In genomic region chr12:74539765-74540526, GRCh38 we compare ENCODE assay signal across 8 cellular contexts.
A peak's percentile ranks its signal among the peaks of the same experiment; 100 is the strongest.
DNase-seq lines count a peak whose midpoint lies in the region; ATAC-seq and TF ChIP-seq lines count a peak whose summit lies in the region.

No MANE protein-coding gene starts in this region.

- no peak for TF ChIP-seq CTCF in fibroblast of pulmonary artery (IDR thresholded peaks at IDR 0.05; ENCODE audit: low read length, missing control alignments)

- peak; percentile 41 for DNase-seq in NCI-H345 (lab: John Stamatoyannopoulos, UW)
- no peak for DNase-seq in NCI-H345 treated with DMSO at 0.1 percent for 48 hours (lab: John Stamatoyannopoulos, UW; ENCODE audit: unreplicated experiment)
- peak; percentile 16 for DNase-seq in RPMI8226
- DNase-seq in fibroblast of pulmonary artery (ENCODE audit: low read depth): no peak
- DNase-seq in skeletal muscle cell (ENCODE audit: low read depth): no peak
- DNase-seq in activated CD4-positive, CD25-positive, alpha-beta regulatory T cell treated with anti-CD3 and anti-CD28 coated beads, Interleukin-2, amount 50 U/mL, for 72 hours: no peak
- no peak for DNase-seq in NCI-H1048 (lab: John Stamatoyannopoulos, UW)

- ATAC-seq in HG03159 (IDR thresholded peaks at IDR 0.05; ENCODE audit: unreplicated experiment): no peak

- H3K4me3 ChIP-seq in fibroblast of pulmonary artery (replicated peaks; ENCODE audit: low read depth, low read length): peak overlapping the region; percentile 92
- peak overlapping the region; percentile 88 for H3K4me3 ChIP-seq in skeletal muscle cell (ENCODE audit: low read depth, low read length)

Comparison
In these comparisons a context has a peak if more than half of its experiments do, and no peak if none do; other contexts are left out.
1. DNase-seq: peak in NCI-H345 (single experiment) and RPMI8226 (single experiment); none in NCI-H345 treated with DMSO at 0.1 percent for 48 hours (single experiment), fibroblast of pulmonary artery (single experiment), skeletal muscle cell (single experiment), activated CD4-positive, CD25-positive, alpha-beta regulatory T cell treated with anti-CD3 and anti-CD28 coated beads, Interleukin-2, amount 50 U/mL, for 72 hours (single experiment) and NCI-H1048 (single experiment).